Comparison of ENCODE assay signal across 11 cellular contexts in genomic region chr3:57062119-57062631, GRCh38. TPM values are rescaled to one million over a fixed set of nuclear protein-coding genes. Genes with fewer than 3 reads are reported as not detected.
DNase-seq lines count a peak whose midpoint lies in the region; ATAC-seq, FAIRE-seq and TF ChIP-seq lines count a peak whose summit lies in the region.
"Had no signal": no experiment of that assay in that cellular context is flagged by ENCODE, and none has a peak within 500 bp of the region (broad histone marks: within the 10 kb centered on the region; RNA-seq: fewer than 3 reads in every experiment).

No MANE protein-coding gene starts in this region.

- intact Hi-C loops in CD4-positive, alpha-beta T cell (cut with DNase I, micrococcal nuclease), result no loop called here

- peaks cover 13% of the 10 kb centered on the region for H3K27me3 Mint-ChIP-seq in CD4-positive, alpha-beta T cell

- H3K4me3 Mint-ChIP-seq in CD4-positive, alpha-beta T cell, result no peak overlapping the region
- H3K4me3 Mint-ChIP-seq: activated naive CD4-positive, alpha-beta T cell treated with anti-CD3 and anti-CD28 coated beads, Interleukin-2, amount 50 U/mL, for 24 hours had no signal

- H3K4me3 ChIP-seq in keratinocyte (ENCODE audit: control insufficient read depth in 2 of 3, extremely low read depth in 1 of 3, insufficient read depth in 2 of 3, low read depth in 1 of 3, low read length in 3 of 3) (no peak overlapping the region), suprapubic skin (no peak overlapping the region)

- peak overlapping the region; percentile 42 for H3K9ac ChIP-seq in keratinocyte (ENCODE audit: control insufficient read depth, extremely low read depth, insufficient read depth, low read length)

- no peaks in the 10 kb centered on the region for H4K20me1 ChIP-seq in keratinocyte (ENCODE audit: control insufficient read depth, extremely low read depth, insufficient read depth, low read length)

- peak; percentile 45 for DNase-seq in KG1 (lab: John Stamatoyannopoulos, UW)
- no peak for DNase-seq in keratinocyte (ENCODE audit: low read depth, low spot score)
- DNase-seq in suprapubic skin (ENCODE audit: low spot score in 2 of 2), result peak in 1 of 2 donors; percentile 61
- DNase-seq in NCI-H146 treated with DMSO at 0.1 percent for 48 hours (lab: John Stamatoyannopoulos, UW; ENCODE audit: unreplicated experiment), result no peak
- no peak for DNase-seq in CD4-positive, alpha-beta T cell
- DNase-seq: NCI-H1436 had no signal

- CTCF ChIA-PET in CD4-positive, alpha-beta T cell (lab: Charles Lee), result no interaction called here

- H3K79me2 ChIP-seq in keratinocyte (ENCODE audit: control insufficient read depth, insufficient read depth, low read length), result no peaks in the 10 kb centered on the region

- H3K4me2 ChIP-seq in keratinocyte (ENCODE audit: control insufficient read depth, extremely low read depth, insufficient read depth, low read depth, low read length), result peak overlapping the region; percentile 36

- 51% methylated on average over 9 of the region's 9 CpGs for WGBS in suprapubic skin

- no peak for FAIRE-seq in keratinocyte (lab: Jason Lieb, UNC)

- H3K27ac ChIP-seq in cingulate gyrus (ENCODE audit: low read depth, low read length), result peak overlapping the region; percentile 29
- peak overlapping the region; percentile 91 for H3K27ac ChIP-seq in keratinocyte (ENCODE audit: control insufficient read depth, insufficient read depth, low read length)
- peak overlapping the region; percentile 77 for H3K27ac ChIP-seq in suprapubic skin
- no peak overlapping the region for H3K27ac ChIP-seq in CD4-positive, alpha-beta T cell (ENCODE audit: low read depth, low read length)

- POLR2A ChIA-PET in CD4-positive, alpha-beta T cell (lab: Charles Lee), result no interaction called here

- H3K27ac Mint-ChIP-seq in CD4-positive, alpha-beta T cell, result no peak overlapping the region

- H2AFZ ChIP-seq in keratinocyte (ENCODE audit: control insufficient read depth, low read length), result peak overlapping the region; percentile 56

- no peaks in the 10 kb centered on the region for H3K36me3 Mint-ChIP-seq in CD4-positive, alpha-beta T cell (ENCODE audit: low read depth)
- H3K36me3 Mint-ChIP-seq: activated naive CD4-positive, alpha-beta T cell treated with anti-CD3 and anti-CD28 coated beads, Interleukin-2, amount 50 U/mL, for 24 hours had no signal

- no peaks in the 10 kb centered on the region for H3K9me3 ChIP-seq in keratinocyte (ENCODE audit: control insufficient read depth, low read depth, low read length)
- no peaks in the 10 kb centered on the region for H3K9me3 ChIP-seq in suprapubic skin
- no peaks in the 10 kb centered on the region for H3K9me3 ChIP-seq in CD4-positive, alpha-beta T cell (ENCODE audit: control insufficient read depth, low read length)

- dilution Hi-C loops in keratinocyte (cut with MboI; ENCODE audit: extremely low pct_ligation_motif_present, low sequenced_read_pairs), result no loop called here

- no peak for ATAC-seq in HG03159 (IDR thresholded peaks at IDR 0.05; ENCODE audit: unreplicated experiment)
- no peak for ATAC-seq in CD4-positive, alpha-beta T cell (ENCODE audit: poor library complexity)
- ATAC-seq: activated CD4-positive, CD25-positive, alpha-beta regulatory T cell treated with anti-CD3 and anti-CD28 coated beads, Interleukin-2, amount 50 U/mL, for 24 hours had no signal

- no peak for TF ChIP-seq CTCF in keratinocyte (optimal IDR thresholded peaks at IDR 0.05 in 1 of 3, IDR thresholded peaks at IDR 0.05 in 1 of 3, conservative IDR thresholded peaks at IDR 0.05 in 1 of 3; ENCODE audit: extremely low read depth in 1 of 3, insufficient read depth in 2 of 3, low read length in 3 of 3)
- no peak for TF ChIP-seq CTCF in suprapubic skin (IDR thresholded peaks at IDR 0.05)
- TF ChIP-seq CTCF in CD4-positive, alpha-beta T cell (IDR thresholded peaks at IDR 0.05), result no peak

- H3K4me1 ChIP-seq in keratinocyte (ENCODE audit: control insufficient read depth, extremely low read depth, insufficient read depth, low read length), result peaks cover 29% of the 10 kb centered on the region
- H3K4me1 ChIP-seq in suprapubic skin, result peaks cover 53% of the 10 kb centered on the region

- H3K9me1 ChIP-seq in keratinocyte (ENCODE audit: control insufficient read depth, extremely low read depth, insufficient read depth, low read length), result no peaks in the 10 kb centered on the region

- TF ChIP-seq POLR2A in suprapubic skin (IDR thresholded peaks at IDR 0.05), result no peak

- H3K36me3 ChIP-seq in keratinocyte (ENCODE audit: control insufficient read depth in 2 of 2, extremely low read depth in 1 of 2, insufficient read depth in 2 of 2, low read length in 2 of 2), result no peaks in the 10 kb centered on the region
- no peaks in the 10 kb centered on the region for H3K36me3 ChIP-seq in suprapubic skin

- H3K9me3 Mint-ChIP-seq in CD4-positive, alpha-beta T cell, result no peaks in the 10 kb centered on the region
- H3K9me3 Mint-ChIP-seq: activated naive CD4-positive, alpha-beta T cell treated with anti-CD3 and anti-CD28 coated beads, Interleukin-2, amount 50 U/mL, for 24 hours had no signal

- no peaks in the 10 kb centered on the region for H3K27me3 ChIP-seq in keratinocyte (ENCODE audit: control insufficient read depth, extremely low read depth, insufficient read depth, low read length)
- H3K27me3 ChIP-seq in suprapubic skin, result no peaks in the 10 kb centered on the region
- H3K27me3 ChIP-seq in CD4-positive, alpha-beta T cell (ENCODE audit: control insufficient read depth, insufficient read depth, low read length), result no peaks in the 10 kb centered on the region

- TF ChIP-seq EP300 in suprapubic skin (IDR thresholded peaks at IDR 0.05), result no peak

- H3K4me1 Mint-ChIP-seq in CD4-positive, alpha-beta T cell (ENCODE audit: low read depth), result no peaks in the 10 kb centered on the region
- H3K4me1 Mint-ChIP-seq: activated naive CD4-positive, alpha-beta T cell treated with anti-CD3 and anti-CD28 coated beads, Interleukin-2, amount 50 U/mL, for 24 hours had no signal

RNA-seq across cellular contexts. Expression of gene SPATA12, which starts 1.7 kb away (rescaled TPM):
- 0.08 to 0.09 TPM (median 0.08 TPM) in 3 replicates for polyA plus RNA-seq in keratinocyte
- not detected for polyA plus RNA-seq in keratinocyte (2011; ENCODE audit: low read depth)
- polyA plus RNA-seq in keratinocyte (2011; cell fraction: cytosol; rRNA removed), result 0.11 TPM in 1 of 2 replicates, not detected in the other
- 0.13 and 0.16 TPM in 2 replicates for polyA plus RNA-seq in keratinocyte (2011; cell fraction: nucleus; rRNA removed)
- 0.05 and 0.17 TPM in 2 replicates for polyA plus RNA-seq in keratinocyte (2012; ENCODE audit: low replicate concordance)
- 0.06 TPM in 1 of 3 replicates, not detected in the others for polyA minus RNA-seq in keratinocyte
- polyA minus RNA-seq in keratinocyte (2011; cell fraction: cytosol; rRNA and poly(A)+ RNA removed), result not detected
- polyA minus RNA-seq in keratinocyte (2011; cell fraction: nucleus; rRNA and poly(A)+ RNA removed), result not detected in 2 replicates
- not detected for total RNA-seq in suprapubic skin
- total RNA-seq in CD4-positive, alpha-beta T cell, result not detected
- total RNA-seq: RPMI7951 had no signal
